In genomic region chr11:128632151-128632791, GRCh38 we compare ENCODE assay signal across 8 cellular contexts. TPM values are rescaled to one million over a fixed set of nuclear protein-coding genes. Genes with fewer than 3 reads are reported as not detected.
DNase-seq lines count a peak whose midpoint lies in the region; ATAC-seq, FAIRE-seq and TF ChIP-seq lines count a peak whose summit lies in the region.

No MANE protein-coding gene starts in this region.

- H3K9ac ChIP-seq in astrocyte (ENCODE audit: low read length) = no peak overlapping the region

- H3K4me1 ChIP-seq in astrocyte (ENCODE audit: insufficient read depth, low read length) = peaks cover 5% of the 10 kb centered on the region

- H2AFZ ChIP-seq in astrocyte (ENCODE audit: low read depth, low read length) = no peak overlapping the region

- peak; percentile 86 for FAIRE-seq in astrocyte (lab: Jason Lieb, UNC)

- H3K9me3 ChIP-seq in astrocyte (ENCODE audit: insufficient read depth, low read depth, low read length) = no peaks in the 10 kb centered on the region

- no peak overlapping the region for H3K4me3 ChIP-seq in astrocyte (ENCODE audit: insufficient read depth, low read depth, low read length)

- H3K4me1 Mint-ChIP-seq in astrocyte (ENCODE audit: low read depth, unreplicated experiment) = peaks cover 6% of the 10 kb centered on the region
- peaks cover 67% of the 10 kb centered on the region for H3K4me1 Mint-ChIP-seq in stimulated activated naive CD8-positive, alpha-beta T cell treated with anti-CD3 and anti-CD28 coated beads, Interleukin-15, amount 100 ng/mL, for 72 hours

- H3K36me3 ChIP-seq in astrocyte (ENCODE audit: insufficient read depth, low read length) = no peaks in the 10 kb centered on the region

- TF ChIP-seq CTCF in astrocyte (IDR thresholded peaks at IDR 0.05; ENCODE audit: insufficient read depth, low read depth, low read length) = peak; percentile 72

- H3K36me3 Mint-ChIP-seq in astrocyte (ENCODE audit: low read depth, unreplicated experiment) = no peaks in the 10 kb centered on the region

- no peaks in the 10 kb centered on the region for H4K20me1 ChIP-seq in astrocyte (ENCODE audit: insufficient read depth, low read length)

- H3K27ac Mint-ChIP-seq in astrocyte (ENCODE audit: unreplicated experiment) = no peak overlapping the region
- peak overlapping the region; percentile 10 to 41 for H3K27ac Mint-ChIP-seq in stimulated activated naive CD8-positive, alpha-beta T cell treated with anti-CD3 and anti-CD28 coated beads, Interleukin-15, amount 100 ng/mL, for 72 hours

- peaks cover 7% of the 10 kb centered on the region for H3K27me3 ChIP-seq in astrocyte (ENCODE audit: insufficient read depth, low read length)

- H3K79me2 ChIP-seq in astrocyte (ENCODE audit: insufficient read depth, low read length) = no peaks in the 10 kb centered on the region

- no peak overlapping the region for H3K4me3 Mint-ChIP-seq in astrocyte (ENCODE audit: unreplicated experiment)
- no peak overlapping the region for H3K4me3 Mint-ChIP-seq in stimulated activated naive CD8-positive, alpha-beta T cell treated with anti-CD3 and anti-CD28 coated beads, Interleukin-15, amount 100 ng/mL, for 72 hours

- no peak overlapping the region for H3K27ac ChIP-seq in astrocyte (ENCODE audit: low read depth, low read length)

- ATAC-seq in HG02884 (IDR thresholded peaks at IDR 0.05; ENCODE audit: unreplicated experiment) = peak; percentile 43
- ATAC-seq in stimulated activated naive CD8-positive, alpha-beta T cell treated with anti-CD3 and anti-CD28 coated beads, Interleukin-15, amount 100 ng/mL, for 72 hours = peak; percentile 25
- no peak for ATAC-seq in HG03342 (IDR thresholded peaks at IDR 0.05; ENCODE audit: unreplicated experiment)
- ATAC-seq in GM19324 (IDR thresholded peaks at IDR 0.05; ENCODE audit: low FRiP score, unreplicated experiment) = no peak

- peaks cover 20% of the 10 kb centered on the region for H3K27me3 Mint-ChIP-seq in astrocyte (ENCODE audit: low read depth, unreplicated experiment)
- H3K27me3 Mint-ChIP-seq in stimulated activated naive CD8-positive, alpha-beta T cell treated with anti-CD3 and anti-CD28 coated beads, Interleukin-15, amount 100 ng/mL, for 72 hours = no peaks in the 10 kb centered on the region

- no peaks in the 10 kb centered on the region for H3K9me3 Mint-ChIP-seq in astrocyte (ENCODE audit: unreplicated experiment)
- no peaks in the 10 kb centered on the region for H3K9me3 Mint-ChIP-seq in stimulated activated naive CD8-positive, alpha-beta T cell treated with anti-CD3 and anti-CD28 coated beads, Interleukin-15, amount 100 ng/mL, for 72 hours

- peak; percentile 11 for DNase-seq in GM04503 (ENCODE audit: low read depth)
- DNase-seq in RPMI8226 = peak; percentile 38
- peak; percentile 46 for DNase-seq in astrocyte (ENCODE audit: low read depth)
- peak; percentile 23 for DNase-seq in inferior parietal cortex (ENCODE audit: extremely low spot score)
- peak; percentile 42 to 57 for DNase-seq in stimulated activated naive CD8-positive, alpha-beta T cell treated with anti-CD3 and anti-CD28 coated beads, Interleukin-15, amount 100 ng/mL, for 72 hours

- H3K4me2 ChIP-seq in astrocyte (ENCODE audit: low read length) = no peak overlapping the region

RNA-seq across cellular contexts. Expression of gene ETS1, which starts 44.9 kb away (rescaled TPM):
- total RNA-seq in astrocyte = 87.7 and 107 TPM in 2 replicates

Comparison
In these comparisons a context has a peak if more than half of its experiments do, and no peak if none do; other contexts are left out.
1. ATAC-seq: peak in HG02884 (single experiment) and stimulated activated naive CD8-positive, alpha-beta T cell treated with anti-CD3 and anti-CD28 coated beads, Interleukin-15, amount 100 ng/mL, for 72 hours (single experiment); none in HG03342 (single experiment) and GM19324 (single experiment).
2. Peak in every context shown above with its lines, with median percentiles within 50 percentile points of each other: DNase-seq.